Comparison of ENCODE assay signal across 17 cellular contexts in genomic region chr7:24881622-24882021, GRCh38.
DNase-seq lines count a peak whose midpoint lies in the region; ATAC-seq and TF ChIP-seq lines count a peak whose summit lies in the region.
"Had no signal": no experiment of that assay in that cellular context is flagged by ENCODE, and none has a peak within 500 bp of the region (broad histone marks: within the 10 kb centered on the region; RNA-seq: fewer than 3 reads in every experiment).

No MANE protein-coding gene starts in this region.

- H3F3A ChIP-seq in SU-DHL-6 (ENCODE audit: insufficient read depth) = peaks cover 56% of the 10 kb centered on the region

- H3K27ac ChIP-seq in AG04450 (ENCODE audit: low read depth, low read length) = no peak overlapping the region
- no peak overlapping the region for H3K27ac ChIP-seq in HEK293 (ENCODE audit: extremely low read depth, low read depth, low read length)
- peak overlapping the region; percentile 88 for H3K27ac ChIP-seq in SU-DHL-6 (ENCODE audit: low read depth, low read length)
- H3K27ac ChIP-seq: GM23248, PC-9 had no signal

- no peaks in the 10 kb centered on the region for H3K9me2 ChIP-seq in SU-DHL-6 (replicated peaks; ENCODE audit: insufficient read depth, low read length)

- H3K27me3 ChIP-seq in AG04450 (ENCODE audit: control insufficient read depth, insufficient read depth, low read length) = no peaks in the 10 kb centered on the region
- no peaks in the 10 kb centered on the region for H3K27me3 ChIP-seq in SU-DHL-6 (ENCODE audit: low read length)

- H3K4me3 ChIP-seq in AG04450 (ENCODE audit: low read depth, low read length) (no peak overlapping the region), HEK293 (ENCODE audit: low read depth, low read length) (no peak overlapping the region), SU-DHL-6 (ENCODE audit: insufficient read depth, low read length, poor library complexity, severe bottlenecking) (no peak overlapping the region), epithelial cell of proximal tubule (ENCODE audit: low read depth, low read length) (no peak overlapping the region)
- H3K4me3 ChIP-seq: GM23248, PC-9 had no signal

- H3K36me3 ChIP-seq in HEK293 (ENCODE audit: control insufficient read depth in 2 of 2, insufficient read depth in 1 of 2, low read length in 2 of 2) = no peaks in the 10 kb centered on the region
- 0 out of 2 replicates have a peak, but pooled peaks cover 4% of the 10 kb centered on the region for H3K36me3 ChIP-seq in SU-DHL-6 (ENCODE audit: low read length)

- TF ChIP-seq CTCF in AG04450 (IDR thresholded peaks at IDR 0.05; ENCODE audit: low read depth, low read length) (peak; percentile 33; the same call in 1 of the 2 replicates), HEK293 (tag by site-specific recombination; IDR thresholded peaks at IDR 0.05) (peak; percentile 48; the same call in 1 of the 2 replicates), SU-DHL-6 (IDR thresholded peaks at IDR 0.05; ENCODE audit: insufficient read depth, low read length, poor library complexity, severe bottlenecking) (no peak), epithelial cell of proximal tubule (conservative IDR thresholded peaks at IDR 0.05; ENCODE audit: low read depth, low read length) (peak; percentile 42)

- POLR2A ChIA-PET in AG04450 (lab: Yijun Ruan, JAX) = no interaction called here
- POLR2A ChIA-PET in HEK293 (lab: Yijun Ruan, JAX) = no interaction called here

- CTCF ChIA-PET in AG04450 (lab: Charles Lee) (interaction anchor here (0.7 to 2.5 kb wide), 7 partner anchors 13 to 217 kb away, joined by 3 to 7 read pairs (median 4); no protein-coding TSS in a partner anchor), HEK293 (lab: Yijun Ruan, JAX) (interaction anchor here (0.6 to 2.2 kb wide), 6 partner anchors 10 to 135 kb away, joined by 3 to 12 read pairs (median 5); no protein-coding TSS in a partner anchor)

- H3K4me1 ChIP-seq in HEK293 (ENCODE audit: control insufficient read depth, insufficient read depth, low read length) = peaks cover 35% of the 10 kb centered on the region

- no peak for ATAC-seq in GM21737 (IDR thresholded peaks at IDR 0.05; ENCODE audit: unreplicated experiment)
- ATAC-seq: esophagus mucosa; stimulated activated naive CD8-positive, alpha-beta T cell treated with anti-CD3 and anti-CD28 coated beads, Interleukin-15, Interleukin-2, amounts not matched to agents 100 U/mL and 50 U/mL, for 24 hours had no signal

- no peak overlapping the region for H2AFZ ChIP-seq in SU-DHL-6 (ENCODE audit: low read depth, low read length, severe bottlenecking)
- H2AFZ ChIP-seq: GM23248, PC-9 had no signal

- DNase-seq in AG04450 (ENCODE audit: low read depth, low spot score) = no peak
- no peak for DNase-seq in epithelial cell of proximal tubule (ENCODE audit: low read depth)
- DNase-seq in OCI-M2 (lab: John Stamatoyannopoulos, UW; ENCODE audit: unreplicated experiment) = no peak
- DNase-seq in GM19240 (ENCODE audit: insufficient read length, low spot score) = no peak
- no peak for DNase-seq in activated naive CD4-positive, alpha-beta T cell treated with Interleukin-2 at 50 U/mL for 16 hours
- DNase-seq: activated CD8-positive, alpha-beta memory T cell treated with anti-CD3 and anti-CD28 coated beads for 24 hours; activated naive CD4-positive, alpha-beta T cell treated with anti-CD3 and anti-CD28 coated beads, Interleukin-2, amount 10 ng/mL, durations not matched to agents 7 days and 5 days; GF-D8; GM23248; NCI-H1105; NCI-H226; PC-9; stimulated activated naive CD8-positive, alpha-beta T cell treated with anti-CD3 and anti-CD28 coated beads, Interleukin-15, Interleukin-2, amounts not matched to agents 100 U/mL and 50 U/mL, for 24 hours had no signal

- no peaks in the 10 kb centered on the region for H4K20me1 ChIP-seq in SU-DHL-6 (ENCODE audit: low read depth, low read length)

- no peaks in the 10 kb centered on the region for H3K9me3 ChIP-seq in AG04450 (ENCODE audit: control insufficient read depth, insufficient read depth, low read length)
- no peaks in the 10 kb centered on the region for H3K9me3 ChIP-seq in HEK293 (ENCODE audit: control insufficient read depth, insufficient read depth, low read depth, low read length)
- H3K9me3 ChIP-seq in SU-DHL-6 (ENCODE audit: insufficient read depth, low read length) = no peaks in the 10 kb centered on the region

- no peak overlapping the region for H3K4me2 ChIP-seq in SU-DHL-6 (ENCODE audit: low read depth, low read length, poor library complexity, severe bottlenecking)
- H3K4me2 ChIP-seq: PC-9 had no signal

- peaks cover 16% of the 10 kb centered on the region for H3K79me2 ChIP-seq in SU-DHL-6 (ENCODE audit: insufficient read depth, low read length)

- no peak overlapping the region for H3K9ac ChIP-seq in SU-DHL-6 (ENCODE audit: low read length)
- H3K9ac ChIP-seq: GM23248 had no signal

TF ChIP-seq in HEK293, 187 proteins besides CTCF, POLR2A, EP300 and RAD21:
- no peak for TF ChIP-seq ZFP69B (tag by site-specific recombination; IDR thresholded peaks at IDR 0.05)
- peak; percentile 47 for TF ChIP-seq FEZF1 (tag by site-specific recombination; IDR thresholded peaks at IDR 0.05)
- peak; percentile 31; the same call in 1 of the 2 replicates for TF ChIP-seq ZIC2 (tag by site-specific recombination; IDR thresholded peaks at IDR 0.05)
